20 cellular contexts compared by ENCODE assay signal in the genomic region with DNA sequence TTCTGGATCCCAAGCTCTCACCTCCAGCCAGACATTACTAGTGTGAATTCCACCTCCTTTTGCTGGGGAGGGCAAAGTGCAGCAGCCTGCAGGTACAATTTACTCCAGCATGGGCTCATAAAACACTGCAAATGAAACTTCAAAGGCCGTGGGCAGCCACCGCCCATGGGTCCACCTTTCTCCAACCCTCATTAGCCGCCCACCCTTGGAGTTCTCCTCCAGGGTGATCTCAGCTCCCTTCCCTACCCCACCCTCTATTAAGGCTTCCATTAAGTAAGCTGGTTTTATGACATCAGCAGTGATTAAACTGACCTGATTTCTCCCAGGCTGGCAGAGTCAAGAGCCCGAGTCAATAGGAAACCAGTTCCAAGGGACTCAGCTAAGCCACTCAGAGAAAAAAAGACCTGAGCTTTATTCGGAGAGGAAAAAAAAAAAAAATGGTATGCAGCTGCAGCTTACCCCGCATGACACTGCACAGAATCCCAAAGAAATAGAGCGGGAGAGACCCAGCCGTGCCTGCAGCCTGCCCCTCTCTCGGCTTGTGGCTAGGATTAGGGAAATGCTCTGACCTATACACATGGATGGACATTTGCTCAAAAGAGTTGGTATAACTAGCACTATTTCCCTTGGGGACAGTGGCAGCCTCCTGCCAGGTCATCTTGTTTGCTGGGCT.
DNase-seq lines count a peak whose midpoint lies in the region; ATAC-seq and TF ChIP-seq lines count a peak whose summit lies in the region.
"Had no signal": no experiment of that assay in that cellular context is flagged by ENCODE, and none has a peak within 500 bp of the region (broad histone marks: within the 10 kb centered on the region; RNA-seq: fewer than 3 reads in every experiment).

No MANE protein-coding gene starts in this region.

- no peaks in the 10 kb centered on the region for H3K9me2 ChIP-seq in PC-3 (replicated peaks; ENCODE audit: low read length)

- H3K18ac ChIP-seq in neuronal stem cell (ENCODE audit: low read length), result peak overlapping the region; percentile 61

- peak overlapping the region; percentile 38 to 56 for H3K27ac ChIP-seq in esophagus (ENCODE audit: low read depth in 2 of 2, low read length in 1 of 2)
- peak overlapping the region; percentile 37 for H3K27ac ChIP-seq in neuronal stem cell (replicated peaks; ENCODE audit: low read length)
- no peak overlapping the region for H3K27ac ChIP-seq in PC-3 (ENCODE audit: low read length)
- H3K27ac ChIP-seq: epithelial cell of prostate had no signal

- H2BK120ac ChIP-seq in neuronal stem cell (ENCODE audit: low read depth, low read length), result no peak overlapping the region

- no peak overlapping the region for H2BK5ac ChIP-seq in neuronal stem cell (ENCODE audit: low read length)

- H3K36me3 ChIP-seq in esophagus (ENCODE audit: control insufficient read depth in 2 of 2, insufficient read depth in 2 of 2, low read length in 1 of 2) (no peaks in the 10 kb centered on the region), neuronal stem cell (replicated peaks in 1 of 2; ENCODE audit: control insufficient read depth in 2 of 2, insufficient read depth in 2 of 2, low read length in 2 of 2) (no peaks in the 10 kb centered on the region), PC-3 (ENCODE audit: low read depth, low read length) (no peaks in the 10 kb centered on the region)

- no peak overlapping the region for H2AFZ ChIP-seq in neuronal stem cell (ENCODE audit: low read length)
- no peak overlapping the region for H2AFZ ChIP-seq in PC-3 (ENCODE audit: low read length)

- no peak overlapping the region for H4K91ac ChIP-seq in neuronal stem cell (ENCODE audit: low read depth, low read length, poor library complexity)

- 63 to 66% methylated on average over 9 of the region's 9 CpGs for WGBS in esophagus, 2 donors
- WGBS in neuronal stem cell (ENCODE audit: extremely low coverage in 2 of 2, insufficient read length in 2 of 2, insufficient replicate concordance in 1 of 2), 2 donors, result no CpG with 5 or more reads among the region's 9 CpGs

- CTCF ChIA-PET in PC-3 (lab: Charles Lee), result no interaction called here

- H3K4me1 Mint-ChIP-seq in activated T-helper 17 cell treated with anti-CD3 and anti-CD28 coated beads, Interleukin-2, amount 50 U/mL, for 72 hours, result no peaks in the 10 kb centered on the region
- H3K4me1 Mint-ChIP-seq: activated naive CD8-positive, alpha-beta T cell treated with anti-CD3 and anti-CD28 coated beads, Interleukin-2, amount 50 U/mL, for 24 hours; IgD-negative memory B cell; stimulated activated effector memory CD8-positive, alpha-beta T cell treated with anti-CD3 and anti-CD28 coated beads, Interleukin-12 subunit alpha, Interleukin-12 subunit beta, amount 100 ng/mL, for 72 hours had no signal

- no peak for TF ChIP-seq CTCF in PC-3 (conservative IDR thresholded peaks at IDR 0.05; ENCODE audit: low read depth, low read length)

- no peak overlapping the region for H3K4ac ChIP-seq in neuronal stem cell (ENCODE audit: low read length)

- H2AK5ac ChIP-seq in neuronal stem cell (ENCODE audit: low read depth, low read length), result peak overlapping the region; percentile 41

- H3K79me1 ChIP-seq in neuronal stem cell (ENCODE audit: low read depth, low read length), result no peaks in the 10 kb centered on the region

- H3K36me3 Mint-ChIP-seq in activated T-helper 17 cell treated with anti-CD3 and anti-CD28 coated beads, Interleukin-2, amount 50 U/mL, for 72 hours (ENCODE audit: low read depth), result no peaks in the 10 kb centered on the region
- H3K36me3 Mint-ChIP-seq: naive B cell; stimulated activated effector memory CD8-positive, alpha-beta T cell treated with anti-CD3 and anti-CD28 coated beads, Interleukin-12 subunit alpha, Interleukin-12 subunit beta, amount 100 ng/mL, for 72 hours had no signal

- H3K23ac ChIP-seq in neuronal stem cell (ENCODE audit: low read depth, low read length, poor library complexity), result no peak overlapping the region

- H3K9me3 ChIP-seq in esophagus (ENCODE audit: control insufficient read depth in 2 of 2, insufficient read depth in 1 of 2, low read depth in 1 of 2, low read length in 1 of 2) (no peaks in the 10 kb centered on the region), neuronal stem cell (replicated peaks in 1 of 2; ENCODE audit: control insufficient read depth in 2 of 2, insufficient read depth in 1 of 2, low read depth in 1 of 2, low read length in 2 of 2) (no peaks in the 10 kb centered on the region), PC-3 (ENCODE audit: low read length) (no peaks in the 10 kb centered on the region)

- H3K79me2 ChIP-seq in PC-3 (ENCODE audit: low read length), result no peaks in the 10 kb centered on the region

- BruUV-seq in PC-3 (replicated peaks; lab: Mats Ljungman, UMichigan), result no TSS peak

- no peak overlapping the region for H2BK15ac ChIP-seq in neuronal stem cell (ENCODE audit: low read length)

- H3K27me3 ChIP-seq in esophagus (ENCODE audit: control insufficient read depth in 1 of 2, insufficient read depth in 2 of 2, low read length in 2 of 2) (no peaks in the 10 kb centered on the region), neuronal stem cell (ENCODE audit: control insufficient read depth in 3 of 3, insufficient read depth in 3 of 3, low read depth in 1 of 3, low read length in 3 of 3) (peaks cover 0 to 8% (median 0%) of the 10 kb centered on the region in 3 experiments), PC-3 (ENCODE audit: low read length) (no peaks in the 10 kb centered on the region)

- no peak overlapping the region for H3K4me2 ChIP-seq in neuronal stem cell (ENCODE audit: insufficient read depth, low read length, poor library complexity, severe bottlenecking)
- H3K4me2 ChIP-seq in PC-3 (ENCODE audit: low read length), result no peak overlapping the region

- H3F3A ChIP-seq in PC-3 (ENCODE audit: low read length, unreplicated experiment), result no peaks in the 10 kb centered on the region

- no peak overlapping the region for H3K27ac Mint-ChIP-seq in activated T-helper 17 cell treated with anti-CD3 and anti-CD28 coated beads, Interleukin-2, amount 50 U/mL, for 72 hours
- H3K27ac Mint-ChIP-seq: activated naive CD8-positive, alpha-beta T cell treated with anti-CD3 and anti-CD28 coated beads, Interleukin-2, amount 50 U/mL, for 24 hours; IgD-negative memory B cell; stimulated activated effector memory CD8-positive, alpha-beta T cell treated with anti-CD3 and anti-CD28 coated beads, Interleukin-12 subunit alpha, Interleukin-12 subunit beta, amount 100 ng/mL, for 72 hours had no signal

- H2BK12ac ChIP-seq in neuronal stem cell (ENCODE audit: low read length), result no peak overlapping the region

- no peak overlapping the region for H3K4me3 Mint-ChIP-seq in activated T-helper 17 cell treated with anti-CD3 and anti-CD28 coated beads, Interleukin-2, amount 50 U/mL, for 72 hours
- H3K4me3 Mint-ChIP-seq: activated naive CD8-positive, alpha-beta T cell treated with anti-CD3 and anti-CD28 coated beads, Interleukin-2, amount 50 U/mL, for 24 hours; IgD-negative memory B cell; naive B cell; stimulated activated effector memory CD8-positive, alpha-beta T cell treated with anti-CD3 and anti-CD28 coated beads, Interleukin-12 subunit alpha, Interleukin-12 subunit beta, amount 100 ng/mL, for 72 hours had no signal

- H3K9ac ChIP-seq in neuronal stem cell (ENCODE audit: low read depth, low read length, poor library complexity) (no peak overlapping the region), PC-3 (ENCODE audit: low read length) (no peak overlapping the region)

- H3K4me1 ChIP-seq in esophagus (ENCODE audit: control insufficient read depth in 2 of 2, insufficient read depth in 2 of 2, low read length in 1 of 2), result peaks cover 0 to 8% of the 10 kb centered on the region in 2 donors
- H3K4me1 ChIP-seq in neuronal stem cell (ENCODE audit: control insufficient read depth in 2 of 2, insufficient read depth in 1 of 2, low read depth in 1 of 2, low read length in 2 of 2), result peaks cover 6 to 11% of the 10 kb centered on the region in 2 donors
- H3K4me1 ChIP-seq in PC-3 (ENCODE audit: insufficient read depth, low read length), result peaks cover 16% of the 10 kb centered on the region

- no peak overlapping the region for H4K8ac ChIP-seq in neuronal stem cell (ENCODE audit: low read depth, low read length)

- no peaks in the 10 kb centered on the region for H3K9me3 Mint-ChIP-seq in activated T-helper 17 cell treated with anti-CD3 and anti-CD28 coated beads, Interleukin-2, amount 50 U/mL, for 72 hours
- H3K9me3 Mint-ChIP-seq: activated naive CD8-positive, alpha-beta T cell treated with anti-CD3 and anti-CD28 coated beads, Interleukin-2, amount 50 U/mL, for 24 hours; stimulated activated effector memory CD8-positive, alpha-beta T cell treated with anti-CD3 and anti-CD28 coated beads, Interleukin-12 subunit alpha, Interleukin-12 subunit beta, amount 100 ng/mL, for 72 hours had no signal

- intact Hi-C loops in PC-3 (cut with micrococcal nuclease), result no loop called here

- H3K27me3 Mint-ChIP-seq in activated T-helper 17 cell treated with anti-CD3 and anti-CD28 coated beads, Interleukin-2, amount 50 U/mL, for 72 hours, result no peaks in the 10 kb centered on the region
- H3K27me3 Mint-ChIP-seq: activated naive CD8-positive, alpha-beta T cell treated with anti-CD3 and anti-CD28 coated beads, Interleukin-2, amount 50 U/mL, for 24 hours; IgD-negative memory B cell; naive B cell had no signal

- DNase-seq in DMS53 treated with DMSO at 0.1 percent for 48 hours (lab: John Stamatoyannopoulos, UW; ENCODE audit: unreplicated experiment) (peak; percentile 85), NCI-H2107 (lab: John Stamatoyannopoulos, UW) (peak; percentile 14), neuronal stem cell (ENCODE audit: low spot score) (no peak), glomerular visceral epithelial cell (ENCODE audit: extremely low spot score) (no peak), PC-3 (no peak)
- DNase-seq: activated CD4-positive, alpha-beta T cell treated with anti-CD3 and anti-CD28 coated beads for 4 hours; activated naive CD8-positive, alpha-beta T cell treated with anti-CD3 and anti-CD28 coated beads, Interleukin-2, amount 50 U/mL, for 24 hours; AML-193; naive B cell; NCI-H1048; NCI-H526 treated with DMSO at 0.1 percent for 48 hours; right cardiac atrium; stimulated activated CD4-positive, alpha-beta T cell treated with anti-CD3 and anti-CD28 coated beads, Interleukin-4, amount 100 ng/mL, for 4 hours; T-helper 2 cell had no signal

- ATAC-seq in activated T-helper 17 cell treated with anti-CD3 and anti-CD28 coated beads, Interleukin-2, amount 50 U/mL, for 72 hours (replicated peaks), result no peak
- ATAC-seq in SK-N-SH treated with all-trans-retinoic acid at 6 μM for 48 hours (no peak), PC-3 (no peak)
- ATAC-seq: activated naive CD8-positive, alpha-beta T cell treated with anti-CD3 and anti-CD28 coated beads, Interleukin-2, amount 50 U/mL, for 24 hours; stimulated activated effector memory CD8-positive, alpha-beta T cell treated with anti-CD3 and anti-CD28 coated beads, Interleukin-12 subunit alpha, Interleukin-12 subunit beta, amount 100 ng/mL, for 72 hours had no signal

- no peak overlapping the region for H3K14ac ChIP-seq in neuronal stem cell (ENCODE audit: low read length)

- H4K20me1 ChIP-seq in PC-3 (ENCODE audit: low read length), result no peaks in the 10 kb centered on the region

- no peak overlapping the region for H3K4me3 ChIP-seq in esophagus (ENCODE audit: low read depth in 1 of 2, low read length in 2 of 2)
- no peak overlapping the region for H3K4me3 ChIP-seq in neuronal stem cell (ENCODE audit: low read length in 2 of 2)
- H3K4me3 ChIP-seq in PC-3 (ENCODE audit: low read length), result no peak overlapping the region

- POLR2A ChIA-PET in PC-3 (lab: Charles Lee; ENCODE audit: unreplicated experiment), result interaction anchor here (0.6 kb wide), 1 partner anchor 34 kb away, joined by 3 read pairs; no protein-coding TSS in a partner anchor

Comparison
In these comparisons a context has a peak if more than half of its experiments do, and no peak if none do; other contexts are left out.
1. DNase-seq: peak in DMS53 treated with DMSO at 0.1 percent for 48 hours (single experiment) and NCI-H2107 (single experiment); none in neuronal stem cell (single experiment), glomerular visceral epithelial cell (single experiment) and PC-3 (single experiment).